Comparison of ENCODE assay signal across 8 cellular contexts in genomic region chr19:30226464-30227070, GRCh38.
DNase-seq lines count a peak whose midpoint lies in the region; ATAC-seq, FAIRE-seq and TF ChIP-seq lines count a peak whose summit lies in the region.

No MANE protein-coding gene starts in this region.

- no peak overlapping the region for H3K27ac ChIP-seq in skin epidermis

- no peak overlapping the region for H3K27ac Mint-ChIP-seq in WTC11

- peaks cover 86% of the 10 kb centered on the region for H3K27me3 Mint-ChIP-seq in WTC11 (ENCODE audit: low read depth)

- peak overlapping the region; percentile 81 for H3K4me3 Mint-ChIP-seq in WTC11

- peak overlapping the region; percentile 21 to 51 (median 32) for H3K4me3 ChIP-seq in skin epidermis

- no peaks in the 10 kb centered on the region for H3K36me3 Mint-ChIP-seq in WTC11

- no peak for TF ChIP-seq CTCF in WTC11 (IDR thresholded peaks at IDR 0.05)

- POLR2A ChIA-PET in WTC11 (lab: Charles Lee): no interaction called here

- H3K9me3 Mint-ChIP-seq in WTC11: no peaks in the 10 kb centered on the region

- peak; percentile 23 for DNase-seq in GM19239 (ENCODE audit: insufficient read length, low spot score)
- DNase-seq in WTC11 (ENCODE audit: low spot score): peak; percentile 29
- DNase-seq in hippocampal formation (lab: John Stamatoyannopoulos, UW): peak; percentile 27 to 53
- DNase-seq in NCI-H510A (lab: John Stamatoyannopoulos, UW): no peak
- no peak for DNase-seq in HuH-7 (ENCODE audit: low spot score)
- no peak for DNase-seq in GM12891 (ENCODE audit: insufficient read length, low spot score)

- CTCF ChIA-PET in WTC11 (lab: Charles Lee): no interaction called here

- H3K4me1 Mint-ChIP-seq in WTC11: peaks cover 42% of the 10 kb centered on the region

- ATAC-seq in WTC11 (no peak), HG03442 (IDR thresholded peaks at IDR 0.05; ENCODE audit: unreplicated experiment) (no peak)

- TF ChIP-seq POLR2A in GM12891 (IDR thresholded peaks at IDR 0.05; ENCODE audit: low read depth, low read length): no peak

- FAIRE-seq in GM19239 (lab: Jason Lieb, UNC) (no peak), GM12891 (lab: Jason Lieb, UNC) (no peak)

TF ChIP-seq in WTC11, 78 proteins besides CTCF, POLR2A, EP300 and RAD21 (continues in another document):
- TF ChIP-seq RORB (CRISPR knock-in tag; IDR thresholded peaks at IDR 0.05) (no peak), ZNF138 (CRISPR knock-in tag; conservative IDR thresholded peaks at IDR 0.05) (no peak), ZNF263 (CRISPR knock-in tag; IDR thresholded peaks at IDR 0.05; ENCODE audit: low read depth) (no peak), NR2C2 (CRISPR knock-in tag; IDR thresholded peaks at IDR 0.05) (no peak), TEAD1 (CRISPR knock-in tag; IDR thresholded peaks at IDR 0.05) (no peak), ZNF416 (CRISPR knock-in tag; IDR thresholded peaks at IDR 0.05) (no peak), HMGA2 (CRISPR knock-in tag; IDR thresholded peaks at IDR 0.05) (no peak), ZSCAN18 (CRISPR knock-in tag; IDR thresholded peaks at IDR 0.05) (no peak), IRF2 (CRISPR knock-in tag; IDR thresholded peaks at IDR 0.05; ENCODE audit: borderline replicate concordance, low read depth) (no peak)
- TF ChIP-seq, protein P1, sequence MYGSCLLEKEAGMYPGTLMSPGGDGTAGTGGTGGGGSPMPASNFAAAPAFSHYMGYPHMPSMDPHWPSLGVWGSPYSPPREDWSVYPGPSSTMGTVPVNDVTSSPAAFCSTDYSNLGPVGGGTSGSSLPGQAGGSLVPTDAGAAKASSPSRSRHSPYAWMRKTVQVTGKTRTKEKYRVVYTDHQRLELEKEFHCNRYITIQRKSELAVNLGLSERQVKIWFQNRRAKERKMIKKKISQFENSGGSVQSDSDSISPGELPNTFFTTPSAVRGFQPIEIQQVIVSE (CRISPR knock-in tag; IDR thresholded peaks at IDR 0.05; ENCODE audit: borderline replicate concordance): no peak
- TF ChIP-seq, protein P2, sequence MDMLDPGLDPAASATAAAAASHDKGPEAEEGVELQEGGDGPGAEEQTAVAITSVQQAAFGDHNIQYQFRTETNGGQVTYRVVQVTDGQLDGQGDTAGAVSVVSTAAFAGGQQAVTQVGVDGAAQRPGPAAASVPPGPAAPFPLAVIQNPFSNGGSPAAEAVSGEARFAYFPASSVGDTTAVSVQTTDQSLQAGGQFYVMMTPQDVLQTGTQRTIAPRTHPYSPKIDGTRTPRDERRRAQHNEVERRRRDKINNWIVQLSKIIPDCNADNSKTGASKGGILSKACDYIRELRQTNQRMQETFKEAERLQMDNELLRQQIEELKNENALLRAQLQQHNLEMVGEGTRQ (CRISPR knock-in tag; IDR thresholded peaks at IDR 0.05): no peak
- TF ChIP-seq, protein P3, sequence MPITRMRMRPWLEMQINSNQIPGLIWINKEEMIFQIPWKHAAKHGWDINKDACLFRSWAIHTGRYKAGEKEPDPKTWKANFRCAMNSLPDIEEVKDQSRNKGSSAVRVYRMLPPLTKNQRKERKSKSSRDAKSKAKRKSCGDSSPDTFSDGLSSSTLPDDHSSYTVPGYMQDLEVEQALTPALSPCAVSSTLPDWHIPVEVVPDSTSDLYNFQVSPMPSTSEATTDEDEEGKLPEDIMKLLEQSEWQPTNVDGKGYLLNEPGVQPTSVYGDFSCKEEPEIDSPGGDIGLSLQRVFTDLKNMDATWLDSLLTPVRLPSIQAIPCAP (CRISPR knock-in tag; IDR thresholded peaks at IDR 0.05): no peak

TF ChIP-seq in GM12891, 5 proteins besides CTCF, POLR2A, EP300 and RAD21:
- TF ChIP-seq PAX5 (IDR thresholded peaks at IDR 0.05; ENCODE audit: insufficient read depth, low read length, severe bottlenecking) (no peak), POLR2AphosphoS5 (IDR thresholded peaks at IDR 0.05; ENCODE audit: low read depth, low read length) (no peak), TAF1 (IDR thresholded peaks at IDR 0.05; ENCODE audit: low read depth, low read length) (no peak), POU2F2 (IDR thresholded peaks at IDR 0.05; ENCODE audit: low read depth, low read length) (no peak), SPI1 (IDR thresholded peaks at IDR 0.05; ENCODE audit: low read depth, low read length) (no peak)

Comparison
In these comparisons a context has a peak if more than half of its experiments do, and no peak if none do; other contexts are left out.
1. DNase-seq: peak in GM19239 (single experiment), WTC11 (single experiment) and hippocampal formation (2 of 2); none in NCI-H510A (single experiment), HuH-7 (single experiment) and GM12891 (single experiment).